ENCODE assay signal across 21 cellular contexts in the genomic region with DNA sequence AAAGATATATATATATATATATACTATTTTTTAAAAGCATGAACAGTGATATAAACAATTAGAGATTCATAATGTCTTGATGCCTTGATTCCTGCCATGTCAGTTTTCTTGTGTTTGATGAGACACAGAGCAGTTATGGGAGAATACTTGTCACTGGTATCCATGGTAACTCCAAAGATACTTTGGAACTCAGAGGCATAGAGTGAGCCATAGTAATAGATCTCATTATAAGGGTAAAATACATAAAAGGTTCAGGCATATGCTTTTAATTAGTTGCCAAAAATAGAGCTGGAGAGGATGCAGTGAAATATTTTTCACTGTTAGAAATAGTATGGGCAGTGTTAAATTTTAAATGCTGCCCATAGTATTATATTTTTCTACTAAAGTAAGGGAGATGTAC.
DNase-seq lines count a peak whose midpoint lies in the region; ATAC-seq, FAIRE-seq and TF ChIP-seq lines count a peak whose summit lies in the region.
"Had no signal": no experiment of that assay in that cellular context is flagged by ENCODE, and none has a peak within 500 bp of the region (broad histone marks: within the 10 kb centered on the region; RNA-seq: fewer than 3 reads in every experiment).

No MANE protein-coding gene starts in this region.

- DNase-seq in DMS53 (lab: John Stamatoyannopoulos, UW) (peak; percentile 70), DMS53 treated with DMSO at 0.1 percent for 48 hours (lab: John Stamatoyannopoulos, UW; ENCODE audit: unreplicated experiment) (no peak), LHCN-M2 (ENCODE audit: low read depth) (peak; percentile 62), astrocyte (ENCODE audit: low read depth) (peak; percentile 8), mesenchymal stem cell (no peak), lower leg skin (ENCODE audit: low spot score in 2 of 2) (no peak)
- no peak for DNase-seq in stimulated activated naive B cell treated with anti-CD40 and anti-IgM and Interleukin-4, amounts not matched to agents 10 μg/mL and 1 μg/mL and 100 μg/mL, for 72 hours
- DNase-seq: 8988T; activated CD4-positive, CD25-positive, alpha-beta regulatory T cell; activated gamma-delta T cell; GDM1; heart left ventricle; islet precursor cell; stimulated activated CD4-positive, alpha-beta T cell treated with anti-CD3 and anti-CD28 coated beads, Interleukin-15, amount 100 ng/mL, for 24 hours had no signal

- TF ChIP-seq CTCF in astrocyte (IDR thresholded peaks at IDR 0.05; ENCODE audit: insufficient read depth, low read depth, low read length) (no peak), lower leg skin (IDR thresholded peaks at IDR 0.05) (no peak)

- no peak overlapping the region for H2BK5ac ChIP-seq in mesenchymal stem cell (ENCODE audit: low read depth, low read length, poor library complexity, severe bottlenecking)

- no peak overlapping the region for H4K8ac ChIP-seq in mesenchymal stem cell (ENCODE audit: low read length)

- no peak overlapping the region for H2BK120ac ChIP-seq in mesenchymal stem cell (ENCODE audit: low read depth, low read length)

- H3K36me3 Mint-ChIP-seq in astrocyte (ENCODE audit: low read depth, unreplicated experiment): no peaks in the 10 kb centered on the region
- no peaks in the 10 kb centered on the region for H3K36me3 Mint-ChIP-seq in stimulated activated naive B cell treated with anti-CD40 and anti-IgM and Interleukin-4, amounts not matched to agents 10 μg/mL and 1 μg/mL and 100 μg/mL, for 72 hours
- H3K36me3 Mint-ChIP-seq: memory B cell had no signal

- H4K91ac ChIP-seq in mesenchymal stem cell (ENCODE audit: low read length): no peak overlapping the region

- no peaks in the 10 kb centered on the region for H3K9me3 Mint-ChIP-seq in astrocyte (ENCODE audit: unreplicated experiment)
- no peaks in the 10 kb centered on the region for H3K9me3 Mint-ChIP-seq in stimulated activated naive B cell treated with anti-CD40 and anti-IgM and Interleukin-4, amounts not matched to agents 10 μg/mL and 1 μg/mL and 100 μg/mL, for 72 hours
- H3K9me3 Mint-ChIP-seq: memory B cell; natural killer cell treated with Interleukin-12 subunit alpha and Interleukin-12 subunit beta and Interleukin-15 and Interleukin-18, amount 100 ng/mL, for 72 hours; stimulated activated naive CD8-positive, alpha-beta T cell treated with anti-CD3 and anti-CD28 coated beads, Interleukin-15, Interleukin-2, amounts not matched to agents 100 ng/mL and 50 ng/mL, for 24 hours had no signal

- H2AFZ ChIP-seq in astrocyte (ENCODE audit: low read depth, low read length) (no peak overlapping the region), mesenchymal stem cell (ENCODE audit: low read depth, low read length) (no peak overlapping the region)

- ATAC-seq in HG02884 (IDR thresholded peaks at IDR 0.05; ENCODE audit: unreplicated experiment): no peak
- no peak for ATAC-seq in stimulated activated naive B cell treated with anti-CD40 and anti-IgM and Interleukin-4, amounts not matched to agents 10 μg/mL and 1 μg/mL and 100 μg/mL, for 72 hours (replicated peaks)
- ATAC-seq: heart left ventricle; natural killer cell treated with Interleukin-12 subunit alpha and Interleukin-12 subunit beta and Interleukin-15 and Interleukin-18, amount 100 ng/mL, for 72 hours had no signal

- no peaks in the 10 kb centered on the region for H3K79me2 ChIP-seq in astrocyte (ENCODE audit: insufficient read depth, low read length)

- H3K9me3 ChIP-seq in astrocyte (ENCODE audit: insufficient read depth, low read depth, low read length) (no peaks in the 10 kb centered on the region), mesenchymal stem cell (ENCODE audit: control insufficient read depth, low read length) (peaks cover 9% of the 10 kb centered on the region)
- H3K9me3 ChIP-seq: HAP-1 had no signal

- no peak for TF ChIP-seq POLR2A in lower leg skin (IDR thresholded peaks at IDR 0.05)

- H3K4ac ChIP-seq in mesenchymal stem cell (ENCODE audit: low read depth in 1 of 2, low read length in 2 of 2): no peak overlapping the region

- H3K79me1 ChIP-seq in mesenchymal stem cell (replicated peaks; ENCODE audit: low read length, poor library complexity, severe bottlenecking): no peaks in the 10 kb centered on the region

- H3K23ac ChIP-seq in mesenchymal stem cell (ENCODE audit: low read length in 2 of 2): no peak overlapping the region

- no peak overlapping the region for H3K4me3 Mint-ChIP-seq in astrocyte (ENCODE audit: unreplicated experiment)
- no peak overlapping the region for H3K4me3 Mint-ChIP-seq in stimulated activated naive B cell treated with anti-CD40 and anti-IgM and Interleukin-4, amounts not matched to agents 10 μg/mL and 1 μg/mL and 100 μg/mL, for 72 hours
- H3K4me3 Mint-ChIP-seq: memory B cell; natural killer cell treated with Interleukin-12 subunit alpha and Interleukin-12 subunit beta and Interleukin-15 and Interleukin-18, amount 100 ng/mL, for 72 hours; stimulated activated naive CD8-positive, alpha-beta T cell treated with anti-CD3 and anti-CD28 coated beads, Interleukin-15, Interleukin-2, amounts not matched to agents 100 ng/mL and 50 ng/mL, for 24 hours had no signal

- H3K36me3 ChIP-seq in astrocyte (ENCODE audit: insufficient read depth, low read length) (no peaks in the 10 kb centered on the region), mesenchymal stem cell (ENCODE audit: control insufficient read depth in 1 of 2, insufficient read depth in 2 of 2, low read depth in 1 of 2, low read length in 2 of 2) (no peaks in the 10 kb centered on the region)
- H3K36me3 ChIP-seq: HAP-1, heart left ventricle had no signal

- no peaks in the 10 kb centered on the region for H3K4me1 Mint-ChIP-seq in astrocyte (ENCODE audit: low read depth, unreplicated experiment)
- no peaks in the 10 kb centered on the region for H3K4me1 Mint-ChIP-seq in stimulated activated naive B cell treated with anti-CD40 and anti-IgM and Interleukin-4, amounts not matched to agents 10 μg/mL and 1 μg/mL and 100 μg/mL, for 72 hours
- H3K4me1 Mint-ChIP-seq: memory B cell had no signal

- H3K9ac ChIP-seq in astrocyte (ENCODE audit: low read length): no peak overlapping the region
- H3K9ac ChIP-seq in mesenchymal stem cell (ENCODE audit: low read length): peak overlapping the region; percentile 63

- no peak overlapping the region for H2BK12ac ChIP-seq in mesenchymal stem cell (ENCODE audit: low read length in 2 of 2)

- no peak for FAIRE-seq in astrocyte (lab: Jason Lieb, UNC)

- H3K27me3 ChIP-seq in astrocyte (ENCODE audit: insufficient read depth, low read length) (no peaks in the 10 kb centered on the region), mesenchymal stem cell (ENCODE audit: control insufficient read depth in 1 of 2, insufficient read depth in 1 of 2, low read length in 2 of 2) (no peaks in the 10 kb centered on the region)

- no peak overlapping the region for H2BK15ac ChIP-seq in mesenchymal stem cell (ENCODE audit: low read depth, poor library complexity, severe bottlenecking)

- no peak overlapping the region for H3K14ac ChIP-seq in mesenchymal stem cell (ENCODE audit: low read length in 2 of 2)

- H3K18ac ChIP-seq in mesenchymal stem cell (ENCODE audit: low read depth in 1 of 2, low read length in 2 of 2): no peak overlapping the region

- no peaks in the 10 kb centered on the region for H3K27me3 Mint-ChIP-seq in astrocyte (ENCODE audit: low read depth, unreplicated experiment)
- H3K27me3 Mint-ChIP-seq in stimulated activated naive B cell treated with anti-CD40 and anti-IgM and Interleukin-4, amounts not matched to agents 10 μg/mL and 1 μg/mL and 100 μg/mL, for 72 hours: peaks cover 4 to 9% of the 10 kb centered on the region in 2 donors
- H3K27me3 Mint-ChIP-seq: natural killer cell treated with Interleukin-12 subunit alpha and Interleukin-12 subunit beta and Interleukin-15 and Interleukin-18, amount 100 ng/mL, for 72 hours had no signal

- H2AK5ac ChIP-seq in mesenchymal stem cell (ENCODE audit: low read length, severe bottlenecking): no peak overlapping the region

- H3K27ac Mint-ChIP-seq in astrocyte (ENCODE audit: unreplicated experiment): no peak overlapping the region
- H3K27ac Mint-ChIP-seq in stimulated activated naive B cell treated with anti-CD40 and anti-IgM and Interleukin-4, amounts not matched to agents 10 μg/mL and 1 μg/mL and 100 μg/mL, for 72 hours: no peak overlapping the region
- H3K27ac Mint-ChIP-seq: memory B cell; natural killer cell treated with Interleukin-12 subunit alpha and Interleukin-12 subunit beta and Interleukin-15 and Interleukin-18, amount 100 ng/mL, for 72 hours; stimulated activated naive CD8-positive, alpha-beta T cell treated with anti-CD3 and anti-CD28 coated beads, Interleukin-15, Interleukin-2, amounts not matched to agents 100 ng/mL and 50 ng/mL, for 24 hours had no signal

- H4K20me1 ChIP-seq in astrocyte (ENCODE audit: insufficient read depth, low read length): no peaks in the 10 kb centered on the region

- H3K4me3 ChIP-seq in astrocyte (ENCODE audit: insufficient read depth, low read depth, low read length): no peak overlapping the region
- H3K4me3 ChIP-seq in mesenchymal stem cell (ENCODE audit: insufficient read depth in 1 of 2, low read depth in 1 of 2, low read length in 2 of 2): no peak overlapping the region
- no peak overlapping the region for H3K4me3 ChIP-seq in lower leg skin (ENCODE audit: low read depth, poor library complexity, severe bottlenecking)
- H3K4me3 ChIP-seq: coronary artery, HAP-1, heart left ventricle had no signal

- H3K4me2 ChIP-seq in astrocyte (ENCODE audit: low read length) (no peak overlapping the region), mesenchymal stem cell (ENCODE audit: low read length, poor library complexity, severe bottlenecking) (no peak overlapping the region)

- H3K27ac ChIP-seq in astrocyte (ENCODE audit: low read depth, low read length): no peak overlapping the region
- H3K27ac ChIP-seq in mesenchymal stem cell (ENCODE audit: low read length, poor library complexity, severe bottlenecking): no peak overlapping the region
- H3K27ac ChIP-seq: coronary artery, epithelial cell of prostate, heart left ventricle had no signal

- H3K4me1 ChIP-seq in astrocyte (ENCODE audit: insufficient read depth, low read length) (no peaks in the 10 kb centered on the region), mesenchymal stem cell (ENCODE audit: control insufficient read depth, insufficient read depth, low read depth, low read length) (no peaks in the 10 kb centered on the region)
- H3K4me1 ChIP-seq: heart left ventricle had no signal

- intact Hi-C loops in lower leg skin (cut with DNase I; ENCODE audit: low total_unique reads): no loop called here

Comparison
In these comparisons a context has a peak if more than half of its experiments do, and no peak if none do; other contexts are left out.
1. DNase-seq: peak in DMS53 (single experiment), LHCN-M2 (single experiment) and astrocyte (single experiment); none in DMS53 treated with DMSO at 0.1 percent for 48 hours (single experiment), mesenchymal stem cell (single experiment), lower leg skin (0 of 2) and stimulated activated naive B cell treated with anti-CD40 and anti-IgM and Interleukin-4, amounts not matched to agents 10 μg/mL and 1 μg/mL and 100 μg/mL, for 72 hours (single experiment).